In genomic region chr19:12669272-12670158, GRCh38 we compare ENCODE assay signal across 8 cellular contexts. TPM values are rescaled to one million over a fixed set of nuclear protein-coding genes. Genes with fewer than 3 reads are reported as not detected.
DNase-seq lines count a peak whose midpoint lies in the region; ATAC-seq and TF ChIP-seq lines count a peak whose summit lies in the region.

No MANE protein-coding gene starts in this region.

- POLR2A ChIA-PET in activated CD4-positive, alpha-beta memory T cell treated with anti-CD3 and anti-CD28 coated beads for 36 hours (lab: Charles Lee): interaction anchor here (1.5 kb wide), 1 partner anchor 12 kb away, joined by 11 read pairs; the partner anchor contains the start of gene DHPS

- H3K4me3 ChIP-seq in lower leg skin (ENCODE audit: low read depth, poor library complexity, severe bottlenecking): peak overlapping the region; percentile 78

- intact Hi-C loops in Calu3 (cut with micrococcal nuclease; ENCODE audit: unreplicated experiment): loop anchor here (5.0 kb wide), 2 partner anchors 107 to 172 kb away; no protein-coding TSS in a partner anchor
- intact Hi-C loops in activated CD4-positive, alpha-beta memory T cell treated with anti-CD3 and anti-CD28 coated beads for 36 hours (cut with micrococcal nuclease): loop anchor here (1.0 to 5.0 kb wide), 3 partner anchors 12 to 607 kb away; partner anchors contain the start of genes DHPS, ZNF490, ZNF791 and ZNF844
- intact Hi-C loops in lower leg skin (cut with DNase I; ENCODE audit: low total_unique reads): no loop called here

- peaks cover 64% of the 10 kb centered on the region for H3K36me3 Mint-ChIP-seq in Calu3 (ENCODE audit: insufficient read depth, unreplicated experiment)
- H3K36me3 Mint-ChIP-seq in activated CD4-positive, alpha-beta memory T cell treated with anti-CD3 and anti-CD28 coated beads for 36 hours: peaks cover 23% of the 10 kb centered on the region

- peak; percentile 65 for DNase-seq in Calu3
- DNase-seq in NCI-H748 treated with DMSO at 0.1 percent for 48 hours (lab: John Stamatoyannopoulos, UW): peak; percentile 52
- peak; percentile 84 for DNase-seq in activated CD4-positive, alpha-beta memory T cell treated with anti-CD3 and anti-CD28 coated beads for 36 hours
- DNase-seq in ecto neural progenitor cell (ENCODE audit: low spot score): peak; percentile 82
- DNase-seq in lower leg skin (ENCODE audit: low spot score in 2 of 2): peak; percentile 74 to 96
- peak; percentile 66 to 69 for DNase-seq in stimulated activated CD4-positive, alpha-beta T cell treated with anti-CD3 and anti-CD28 coated beads, Interleukin-4, amount 100 ng/mL, for 4 hours

- TSS peak; percentile 56 for BruUV-seq in Calu3 (replicated peaks; lab: Mats Ljungman, UMichigan)

- peaks cover 8% of the 10 kb centered on the region for H3K4me1 Mint-ChIP-seq in Calu3 (ENCODE audit: low read depth, unreplicated experiment)
- H3K4me1 Mint-ChIP-seq in activated CD4-positive, alpha-beta memory T cell treated with anti-CD3 and anti-CD28 coated beads for 36 hours (ENCODE audit: low read depth): peaks cover 50% of the 10 kb centered on the region

- H3K27me3 Mint-ChIP-seq in Calu3 (ENCODE audit: unreplicated experiment): no peaks in the 10 kb centered on the region
- H3K27me3 Mint-ChIP-seq in activated CD4-positive, alpha-beta memory T cell treated with anti-CD3 and anti-CD28 coated beads for 36 hours: no peaks in the 10 kb centered on the region

- 0 to 1% methylated on average over 37 to 62 of the region's 64 CpGs for WGBS in lower leg skin, 2 donors

- H3K9me3 Mint-ChIP-seq in Calu3 (ENCODE audit: low read depth, unreplicated experiment): no peaks in the 10 kb centered on the region
- no peaks in the 10 kb centered on the region for H3K9me3 Mint-ChIP-seq in activated CD4-positive, alpha-beta memory T cell treated with anti-CD3 and anti-CD28 coated beads for 36 hours

- H3K4me3 Mint-ChIP-seq in Calu3 (ENCODE audit: low read depth, unreplicated experiment): peak overlapping the region; percentile 88
- H3K4me3 Mint-ChIP-seq in activated CD4-positive, alpha-beta memory T cell treated with anti-CD3 and anti-CD28 coated beads for 36 hours: peak overlapping the region; percentile 87

- ATAC-seq in HG03060 (IDR thresholded peaks at IDR 0.05; ENCODE audit: low read depth, unreplicated experiment): peak; percentile 43
- ATAC-seq in GM19023 (IDR thresholded peaks at IDR 0.05; ENCODE audit: unreplicated experiment): no peak

- CTCF ChIA-PET in Calu3 (lab: Charles Lee): interaction anchor here (0.6 kb wide), 2 partner anchors 151 to 521 kb away, joined by 4 to 6 read pairs; no protein-coding TSS in a partner anchor
- CTCF ChIA-PET in activated CD4-positive, alpha-beta memory T cell treated with anti-CD3 and anti-CD28 coated beads for 36 hours (lab: Charles Lee): interaction anchor here (0.6 to 2.1 kb wide), 7 partner anchors 29 to 127 kb away, joined by 3 to 8 read pairs (median 3); no protein-coding TSS in a partner anchor

- TF ChIP-seq POLR2A in lower leg skin (IDR thresholded peaks at IDR 0.05): no peak

- peak overlapping the region; percentile 95 for H3K27ac Mint-ChIP-seq in Calu3 (ENCODE audit: unreplicated experiment)
- peak overlapping the region; percentile 97 for H3K27ac Mint-ChIP-seq in activated CD4-positive, alpha-beta memory T cell treated with anti-CD3 and anti-CD28 coated beads for 36 hours

- TF ChIP-seq CTCF in Calu3 (IDR thresholded peaks at IDR 0.05; ENCODE audit: unreplicated experiment) (no peak), lower leg skin (IDR thresholded peaks at IDR 0.05) (no peak)

RNA-seq across cellular contexts. Expression of gene WDR83, which starts 2.9 kb away (rescaled TPM):
- total RNA-seq in Calu3 (2022) (10.1 and 10.8 TPM in 2 replicates), lower leg skin (10 to 100 TPM; 15.3 to 23.7 (median 19.3) TPM)
- total RNA-seq in activated CD4-positive, alpha-beta memory T cell treated with anti-CD3 and anti-CD28 coated beads for 36 hours: 10 to 100 TPM; 17.1 to 17.8 TPM

RNA-seq across cellular contexts. Expression of gene MAN2B1, which starts 3.0 kb away (rescaled TPM):
- total RNA-seq in Calu3 (2022): 76.9 and 84.4 TPM in 2 replicates
- total RNA-seq in activated CD4-positive, alpha-beta memory T cell treated with anti-CD3 and anti-CD28 coated beads for 36 hours: 100 to 1,000 TPM; 123 to 127 TPM
- 10 to 100 TPM; 52.8 to 83.0 (median 74.9) TPM for total RNA-seq in lower leg skin

RNA-seq across cellular contexts. Expression of gene DHPS, which starts 12.2 kb away (rescaled TPM):
- total RNA-seq in Calu3 (2022) (57.6 and 69.1 TPM in 2 replicates), lower leg skin (100 to 1,000 TPM; 101 to 218 (median 159) TPM)
- 100 to 1,000 TPM; 126 to 127 TPM for total RNA-seq in activated CD4-positive, alpha-beta memory T cell treated with anti-CD3 and anti-CD28 coated beads for 36 hours

RNA-seq across cellular contexts. Expression of gene GNG14, which starts 18.3 kb away (rescaled TPM):
- total RNA-seq in Calu3 (2022) (not detected in 2 replicates), lower leg skin (not detected)
- total RNA-seq in activated CD4-positive, alpha-beta memory T cell treated with anti-CD3 and anti-CD28 coated beads for 36 hours: not detected

RNA-seq across cellular contexts. Expression of gene FBXW9, which starts 26.9 kb away (rescaled TPM):
- total RNA-seq in Calu3 (2022) (6.7 and 7.1 TPM in 2 replicates), lower leg skin (10 to 100 TPM in 3 of 4 donors, 1 to 10 TPM in 1; 7.2 to 21.4 (median 13.1) TPM)
- total RNA-seq in activated CD4-positive, alpha-beta memory T cell treated with anti-CD3 and anti-CD28 coated beads for 36 hours: 1 to 10 TPM; 6.6 to 7.0 TPM
